ENCODE assay signal across 1 cellular context in the genomic region with DNA sequence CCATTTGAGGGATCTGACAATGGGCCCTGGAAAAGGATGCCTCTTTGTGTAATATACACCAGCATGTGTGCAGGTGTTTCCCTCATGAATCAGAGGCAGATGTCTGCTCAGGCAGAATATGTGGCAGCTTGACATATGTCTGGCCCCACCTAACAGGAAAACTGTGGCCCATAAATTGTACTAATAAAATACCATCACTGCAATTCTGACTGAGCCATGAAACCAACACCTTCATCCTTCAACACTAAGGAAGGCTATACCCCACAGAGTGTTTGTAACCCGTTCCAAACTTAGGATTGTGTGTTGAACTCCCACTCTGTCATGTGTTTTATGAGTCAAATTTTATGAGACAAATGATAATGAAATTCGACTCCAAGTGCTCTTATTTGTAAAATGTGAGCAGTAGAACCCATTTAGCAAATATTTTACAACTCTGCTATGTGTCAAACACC.
TF ChIP-seq lines count a peak whose summit lies in the region.

No MANE protein-coding gene starts in this region.

TF ChIP-seq in HepG2, 621 proteins besides CTCF, POLR2A, EP300 and RAD21 (continued from another document):
- TF ChIP-seq JDP2 (CRISPR knock-in tag; IDR thresholded peaks at IDR 0.05; ENCODE audit: borderline replicate concordance) (no peak), ZNF234 (CRISPR knock-in tag; conservative IDR thresholded peaks at IDR 0.05) (no peak), ZMYM3 (CRISPR knock-in tag; IDR thresholded peaks at IDR 0.05) (no peak), ARHGAP35 (CRISPR knock-in tag; IDR thresholded peaks at IDR 0.05; ENCODE audit: borderline replicate concordance) (no peak)
